In the genomic region with DNA sequence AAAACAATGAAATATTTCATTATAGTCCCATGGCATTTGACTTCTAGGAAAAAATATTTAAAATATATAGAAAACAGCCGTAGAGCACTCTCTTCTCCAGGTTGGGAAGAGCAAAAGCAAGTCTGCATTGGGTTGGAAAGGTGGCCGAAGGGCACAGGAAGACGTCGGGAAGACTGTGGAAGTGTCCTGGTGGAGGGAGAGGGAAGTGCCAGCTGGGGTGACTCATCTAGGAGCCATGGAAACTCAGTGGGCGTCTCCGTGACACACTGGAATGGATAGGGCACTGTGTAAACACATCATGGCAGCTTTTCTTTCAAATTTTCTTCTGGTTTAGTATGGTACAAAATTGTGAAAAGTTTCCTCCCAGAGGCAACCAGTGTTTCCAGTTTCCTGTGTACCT, we compare ENCODE assay signal across 8 cellular contexts. TPM values are rescaled to one million over a fixed set of nuclear protein-coding genes. Genes with fewer than 3 reads are reported as not detected.
DNase-seq lines count a peak whose midpoint lies in the region; ATAC-seq and TF ChIP-seq lines count a peak whose summit lies in the region.

No MANE protein-coding gene starts in this region.

- no peak overlapping the region for H3K27ac Mint-ChIP-seq in neural crest cell (ENCODE audit: unreplicated experiment)

- H3K4me1 ChIP-seq in PC-3 (ENCODE audit: insufficient read depth, low read length) (peaks cover 22% of the 10 kb centered on the region), OCI-LY7 (ENCODE audit: insufficient read depth, low read length, poor library complexity, severe bottlenecking) (no peaks in the 10 kb centered on the region)

- no peaks in the 10 kb centered on the region for H3K27me3 ChIP-seq in PC-3 (ENCODE audit: low read length)

- POLR2A ChIA-PET in PC-3 (lab: Charles Lee; ENCODE audit: unreplicated experiment) (interaction anchor here (0.6 to 0.7 kb wide), 3 partner anchors 9 to 137 kb away, joined by 3 read pairs; no protein-coding TSS in a partner anchor), OCI-LY7 (lab: Charles Lee) (no interaction called here)

- H3K27ac ChIP-seq in PC-3 (ENCODE audit: low read length) (peak overlapping the region; percentile 45), OCI-LY7 (ENCODE audit: low read depth, low read length, poor library complexity, severe bottlenecking) (no peak overlapping the region)

- no peaks in the 10 kb centered on the region for H3K9me3 Mint-ChIP-seq in neural crest cell

- peaks cover 36% of the 10 kb centered on the region for H3K79me2 ChIP-seq in PC-3 (ENCODE audit: low read length)
- peaks cover 4% of the 10 kb centered on the region for H3K79me2 ChIP-seq in OCI-LY7 (ENCODE audit: insufficient read depth, low read depth, low read length)

- H2AFZ ChIP-seq in PC-3 (ENCODE audit: low read length) (no peak overlapping the region), OCI-LY7 (ENCODE audit: low read length) (no peak overlapping the region)

- no peak overlapping the region for H3K4me3 Mint-ChIP-seq in neural crest cell

- no peak overlapping the region for H3K4me3 ChIP-seq in PC-3 (ENCODE audit: low read length)
- no peak overlapping the region for H3K4me3 ChIP-seq in OCI-LY7 (ENCODE audit: low read depth, low read length, poor library complexity, severe bottlenecking)

- peaks cover 10% of the 10 kb centered on the region for H3K36me3 Mint-ChIP-seq in neural crest cell (ENCODE audit: low read depth)

- H3K4me1 Mint-ChIP-seq in neural crest cell: peaks cover 14% of the 10 kb centered on the region

- DNase-seq in DMS 273 treated with DMSO at 0.1 percent for 48 hours (lab: John Stamatoyannopoulos, UW) (peak; percentile 18), PC-3 (peak; percentile 85), neural crest cell (ENCODE audit: low read depth, low spot score) (no peak), NCI-H524 treated with DMSO at 0.1 percent for 48 hours (lab: John Stamatoyannopoulos, UW) (no peak), OCI-LY7 (ENCODE audit: low spot score) (no peak)
- no peak for DNase-seq in stimulated activated CD4-positive, alpha-beta T cell treated with anti-CD3 and anti-CD28 coated beads, Interleukin-4, amount 100 ng/mL, for 24 hours

- H3F3A ChIP-seq in PC-3 (ENCODE audit: low read length, unreplicated experiment): no peaks in the 10 kb centered on the region

- H3K36me3 ChIP-seq in PC-3 (ENCODE audit: low read depth, low read length) (peaks cover 19% of the 10 kb centered on the region), OCI-LY7 (ENCODE audit: insufficient read depth, low read length) (peaks cover 59% of the 10 kb centered on the region)

- ATAC-seq in PC-3 (peak; percentile 100), esophagus mucosa (peak; percentile 92), GM19324 (IDR thresholded peaks at IDR 0.05; ENCODE audit: low FRiP score, unreplicated experiment) (no peak)

- H3K9me2 ChIP-seq in PC-3 (replicated peaks; ENCODE audit: low read length) (no peaks in the 10 kb centered on the region), OCI-LY7 (ENCODE audit: insufficient read depth, low read length) (no peaks in the 10 kb centered on the region)

- CTCF ChIA-PET in PC-3 (lab: Charles Lee): interaction anchor here (0.5 to 1.3 kb wide), 3 partner anchors 11 to 604 kb away, joined by 3 to 7 read pairs (median 3); no protein-coding TSS in a partner anchor
- CTCF ChIA-PET in OCI-LY7 (lab: Charles Lee; ENCODE audit: unreplicated experiment): no interaction called here

- no TSS peak for BruUV-seq in PC-3 (replicated peaks; lab: Mats Ljungman, UMichigan)
- no TSS peak for BruUV-seq in OCI-LY7 (replicated peaks; lab: Mats Ljungman, UMichigan)

- H3K4me2 ChIP-seq in PC-3 (ENCODE audit: low read length) (peak overlapping the region; percentile 59), OCI-LY7 (ENCODE audit: low read length) (no peak overlapping the region)

- intact Hi-C loops in PC-3 (cut with micrococcal nuclease) (no loop called here), OCI-LY7 (cut with micrococcal nuclease; ENCODE audit: unreplicated experiment) (no loop called here)

- no peak overlapping the region for H3K9ac ChIP-seq in PC-3 (ENCODE audit: low read length)

- peak; percentile 48 for TF ChIP-seq CTCF in PC-3 (conservative IDR thresholded peaks at IDR 0.05; ENCODE audit: low read depth, low read length)
- TF ChIP-seq CTCF in neural crest cell (conservative IDR thresholded peaks at IDR 0.05): peak; percentile 56
- TF ChIP-seq CTCF in OCI-LY7 (conservative IDR thresholded peaks at IDR 0.05; ENCODE audit: low read length): no peak

- H3K27me3 Mint-ChIP-seq in neural crest cell (ENCODE audit: low read depth): no peaks in the 10 kb centered on the region

- no peaks in the 10 kb centered on the region for H3K9me3 ChIP-seq in PC-3 (ENCODE audit: low read length)
- H3K9me3 ChIP-seq in OCI-LY7 (ENCODE audit: low read length): no peaks in the 10 kb centered on the region

- 0 out of 2 replicates have a peak, but pooled peaks cover 5% of the 10 kb centered on the region for H4K20me1 ChIP-seq in PC-3 (ENCODE audit: low read length)
- peaks cover 6% of the 10 kb centered on the region; the same call in 1 of the 2 replicates for H4K20me1 ChIP-seq in OCI-LY7 (ENCODE audit: insufficient read depth, low read length)

RNA-seq across cellular contexts. Expression of a gene that starts 12.7 kb away (rescaled TPM):
- total RNA-seq in PC-3 (2014; rRNA removed) (28.2 and 29.6 TPM in 2 replicates), esophagus mucosa (20.0 TPM), neural crest cell (73.3 and 75.6 TPM in 2 replicates), OCI-LY7 (2022) (95.0 and 97.5 TPM in 2 replicates)
- 46.1 and 51.1 TPM in 2 replicates for total RNA-seq in OCI-LY7 (2014; rRNA removed; shearing (Covaris generic))

RNA-seq across cellular contexts. Expression of a gene that starts 17.7 kb away (rescaled TPM):
- 37.5 and 40.3 TPM in 2 replicates for total RNA-seq in PC-3 (2014; rRNA removed)
- 25.6 TPM for total RNA-seq in esophagus mucosa
- 50.5 and 51.8 TPM in 2 replicates for total RNA-seq in neural crest cell
- 46.6 and 50.4 TPM in 2 replicates for total RNA-seq in OCI-LY7 (2014; rRNA removed; shearing (Covaris generic))
- total RNA-seq in OCI-LY7 (2022): 54.7 and 56.3 TPM in 2 replicates

RNA-seq across cellular contexts. Expression of a gene that starts 36.7 kb away (rescaled TPM):
- total RNA-seq in PC-3 (2014; rRNA removed) (68.7 and 82.3 TPM in 2 replicates), esophagus mucosa (90.9 TPM), neural crest cell (105 and 107 TPM in 2 replicates), OCI-LY7 (2022) (99.6 and 114 TPM in 2 replicates)
- total RNA-seq in OCI-LY7 (2014; rRNA removed; shearing (Covaris generic)): 51.8 and 61.7 TPM in 2 replicates

RNA-seq across cellular contexts. Expression of a gene that starts 37.4 kb away (rescaled TPM):
- total RNA-seq in PC-3 (2014; rRNA removed): 54.0 and 55.5 TPM in 2 replicates
- total RNA-seq in esophagus mucosa: 94.2 TPM
- 39.0 and 41.7 TPM in 2 replicates for total RNA-seq in neural crest cell
- total RNA-seq in OCI-LY7 (2014; rRNA removed; shearing (Covaris generic)): 59.1 and 67.6 TPM in 2 replicates
- total RNA-seq in OCI-LY7 (2022): 80.2 and 95.7 TPM in 2 replicates

Comparison
In these comparisons a context has a peak if more than half of its experiments do, and no peak if none do; other contexts are left out.
1. DNase-seq: peak in DMS 273 treated with DMSO at 0.1 percent for 48 hours (single experiment) and PC-3 (single experiment); none in neural crest cell (single experiment), stimulated activated CD4-positive, alpha-beta T cell treated with anti-CD3 and anti-CD28 coated beads, Interleukin-4, amount 100 ng/mL, for 24 hours (single experiment), NCI-H524 treated with DMSO at 0.1 percent for 48 hours (single experiment) and OCI-LY7 (single experiment).